Comparison of ENCODE assay signal across 19 cellular contexts in the genomic region with DNA sequence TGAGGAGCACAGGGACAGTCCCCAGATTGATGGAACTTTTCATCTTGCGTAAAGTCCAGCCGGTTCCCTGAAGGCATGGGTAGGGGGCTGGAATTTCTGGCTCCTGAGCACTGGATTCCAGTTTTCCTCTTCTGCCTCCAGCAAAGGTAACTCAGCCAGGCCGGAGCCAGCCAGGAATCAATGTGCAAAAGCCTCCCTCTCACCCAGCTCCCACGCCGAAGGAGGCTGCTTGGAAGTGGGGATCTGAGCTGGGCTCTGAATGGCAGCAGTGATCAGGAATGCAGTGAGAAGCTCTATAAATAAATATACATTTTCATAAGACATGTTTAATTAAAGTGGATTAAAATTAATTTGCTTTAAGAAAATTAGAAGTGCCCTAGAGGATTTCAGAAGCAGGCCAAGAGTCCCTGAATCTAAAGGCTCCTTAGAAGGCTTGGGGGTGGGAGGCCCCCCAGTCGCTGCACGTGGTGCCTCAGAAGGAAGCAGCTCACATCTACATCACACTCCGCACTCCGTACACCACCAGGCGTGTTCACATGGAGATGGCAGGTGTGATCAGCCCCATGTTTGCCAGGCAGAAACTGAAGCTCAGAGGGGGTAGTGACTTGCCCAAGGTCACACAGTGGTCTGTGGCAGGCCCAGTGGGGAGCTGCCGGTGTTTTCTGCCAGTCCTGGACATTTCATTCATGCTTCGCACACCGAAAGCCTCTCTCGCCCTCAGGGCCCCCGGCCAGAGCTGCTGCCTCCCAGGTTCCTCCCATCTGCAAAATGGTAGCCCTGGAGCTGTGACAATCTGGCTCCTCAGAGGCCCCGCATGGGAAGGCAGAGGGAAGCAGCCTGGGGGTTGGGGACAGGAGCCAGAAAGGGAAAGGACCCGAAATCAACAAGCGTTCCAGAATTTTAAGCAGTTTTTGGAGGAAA.
"Had no signal": no experiment of that assay in that cellular context is flagged by ENCODE, and none has a peak within 500 bp of the region (broad histone marks: within the 10 kb centered on the region; RNA-seq: fewer than 3 reads in every experiment).

No MANE protein-coding gene starts in this region.

- H3K27ac ChIP-seq: lower lobe of right lung, parathyroid adenoma, prostate gland, right atrium auricular region, stomach, testis, tibial artery had no signal

- H3K9ac ChIP-seq: parathyroid adenoma had no signal

- H3K4me3 ChIP-seq: lower lobe of right lung, prostate gland, right atrium auricular region, smooth muscle cell, stomach, testis, tibial artery had no signal

- H2AFZ ChIP-seq: parathyroid adenoma had no signal

- H3K9me3 ChIP-seq: lower lobe of right lung, prostate gland, testis had no signal

- ATAC-seq: left ventricle myocardium superior; lower lobe of right lung; naive thymus-derived CD8-positive, alpha-beta T cell; sciatic nerve; stimulated activated effector memory CD8-positive, alpha-beta T cell treated with anti-CD3 and anti-CD28 coated beads, Interleukin-12 subunit alpha, Interleukin-12 subunit beta, amount 100 ng/mL, for 72 hours had no signal

- H3K4me1 ChIP-seq: lower lobe of right lung, parathyroid adenoma, prostate gland, right atrium auricular region, stomach, testis, tibial artery had no signal

- DNase-seq: cortex of kidney; effector CD4-positive, alpha-beta T cell; left ventricle myocardium superior; lower lobe of right lung; naive thymus-derived CD8-positive, alpha-beta T cell; nephron progenitor cell; stimulated activated CD4-positive, alpha-beta T cell treated with anti-CD3 and anti-CD28 coated beads, Interleukin-12 subunit alpha, Interleukin-12 subunit beta, amount 100 ng/mL, for 4 hours; stimulated activated CD4-positive, alpha-beta T cell treated with anti-CD3 and anti-CD28 coated beads, Interleukin-1b, Interleukin-23, amount 100 ng/mL, for 48 hours; stimulated activated CD4-positive, alpha-beta T cell treated with anti-CD3 and anti-CD28 coated beads, Interleukin-4, amount 100 ng/mL, for 24 hours; stimulated activated naive CD4-positive, alpha-beta T cell treated with Interleukin-2 at 50 U/mL for 16 hours; stomach; testis; tibial artery had no signal

- H3K4me2 ChIP-seq: smooth muscle cell had no signal

- H3K27me3 ChIP-seq: right atrium auricular region, testis had no signal

- H3K36me3 ChIP-seq: lower lobe of right lung, prostate gland, right atrium auricular region, stomach, tibial artery had no signal
